Comparison of ENCODE assay signal across 8 cellular contexts in genomic region chr12:31682136-31682962, GRCh38. TPM values are rescaled to one million over a fixed set of nuclear protein-coding genes. Genes with fewer than 3 reads are reported as not detected.
DNase-seq lines count a peak whose midpoint lies in the region; ATAC-seq and TF ChIP-seq lines count a peak whose summit lies in the region.

No MANE protein-coding gene starts in this region.

- H3K9me3 ChIP-seq in left lung: peaks cover 0 to 29% of the 10 kb centered on the region in 2 donors

- peaks cover 37% of the 10 kb centered on the region for H3K36me3 Mint-ChIP-seq in WTC11

- peaks cover 0 to 32% of the 10 kb centered on the region in 2 donors for H3K36me3 ChIP-seq in left lung

- H3K4me3 Mint-ChIP-seq in WTC11: no peak overlapping the region

- ATAC-seq in GM19043 (IDR thresholded peaks at IDR 0.05; ENCODE audit: low read depth, unreplicated experiment) (peak; percentile 81), HG03354 (IDR thresholded peaks at IDR 0.05; ENCODE audit: poor library complexity, severe bottlenecking, unreplicated experiment) (peak; percentile 92), WTC11 (peak; percentile 100), left lung (peak; percentile 94)

- H3K27ac Mint-ChIP-seq in WTC11: no peak overlapping the region

- peaks cover 23% of the 10 kb centered on the region for H3K9me3 Mint-ChIP-seq in WTC11

- peaks cover 4% of the 10 kb centered on the region; the same call in 1 of the 2 replicates for H3K4me1 Mint-ChIP-seq in WTC11

- H3K27ac ChIP-seq in left lung: no peak overlapping the region

- CTCF ChIA-PET in WTC11 (lab: Charles Lee): interaction anchor here (0.7 to 1.9 kb wide), 9 partner anchors 19 to 662 kb away, joined by 3 to 6 read pairs (median 3); partner anchors contain the start of gene ETFBKMT

- H3K4me1 ChIP-seq in left lung: peaks cover 0 to 22% of the 10 kb centered on the region in 2 donors

- DNase-seq in AML-193 (lab: John Stamatoyannopoulos, UW) (peak; percentile 71 to 73), NCI-H226 (peak; percentile 67), WTC11 (ENCODE audit: low spot score) (peak; percentile 73), cardiac fibroblast (ENCODE audit: low read depth in 2 of 2) (peak; percentile 91 to 92), left lung (peak in 1 of 2 donors; percentile 64)
- DNase-seq in stimulated activated CD8-positive, alpha-beta memory T cell treated with anti-CD3 and anti-CD28 coated beads, Interleukin-15, amount 100 ng/mL, for 1 hour (ENCODE audit: low read depth): peak; percentile 45

- peak; percentile 61 for TF ChIP-seq CTCF in WTC11 (IDR thresholded peaks at IDR 0.05)
- peak; percentile 79 for TF ChIP-seq CTCF in cardiac fibroblast (IDR thresholded peaks at IDR 0.05; ENCODE audit: low read depth, low read length)
- peak; percentile 48 to 68 for TF ChIP-seq CTCF in left lung (IDR thresholded peaks at IDR 0.05)

- no peaks in the 10 kb centered on the region for H3K27me3 Mint-ChIP-seq in WTC11 (ENCODE audit: low read depth)

- H3K4me3 ChIP-seq in cardiac fibroblast (replicated peaks in 1 of 2; ENCODE audit: low read depth in 2 of 2, low read length in 2 of 2) (no peak overlapping the region), left lung (no peak overlapping the region)

- H3K27me3 ChIP-seq in left lung: no peaks in the 10 kb centered on the region

- POLR2A ChIA-PET in WTC11 (lab: Charles Lee): interaction anchor here (0.7 kb wide), 1 partner anchor 331 kb away, joined by 5 read pairs; no protein-coding TSS in a partner anchor

- intact Hi-C loops in left lung (cut with DNase I): no loop called here

TF ChIP-seq in WTC11, 78 proteins besides CTCF, POLR2A, EP300 and RAD21 (continues in another document):
- TF ChIP-seq STAT6 (CRISPR knock-in tag; conservative IDR thresholded peaks at IDR 0.05; ENCODE audit: low read depth) (no peak), ZNF425 (CRISPR knock-in tag; conservative IDR thresholded peaks at IDR 0.05) (peak; percentile 98), USF1 (CRISPR knock-in tag; IDR thresholded peaks at IDR 0.05) (no peak), TEAD1 (CRISPR knock-in tag; IDR thresholded peaks at IDR 0.05) (peak; percentile 64; the same call in 1 of the 2 replicates), CBFB (CRISPR knock-in tag; IDR thresholded peaks at IDR 0.05; ENCODE audit: low read depth) (no peak), FOXP1 (CRISPR knock-in tag; IDR thresholded peaks at IDR 0.05; ENCODE audit: borderline replicate concordance) (no peak)
- TF ChIP-seq, protein P1, sequence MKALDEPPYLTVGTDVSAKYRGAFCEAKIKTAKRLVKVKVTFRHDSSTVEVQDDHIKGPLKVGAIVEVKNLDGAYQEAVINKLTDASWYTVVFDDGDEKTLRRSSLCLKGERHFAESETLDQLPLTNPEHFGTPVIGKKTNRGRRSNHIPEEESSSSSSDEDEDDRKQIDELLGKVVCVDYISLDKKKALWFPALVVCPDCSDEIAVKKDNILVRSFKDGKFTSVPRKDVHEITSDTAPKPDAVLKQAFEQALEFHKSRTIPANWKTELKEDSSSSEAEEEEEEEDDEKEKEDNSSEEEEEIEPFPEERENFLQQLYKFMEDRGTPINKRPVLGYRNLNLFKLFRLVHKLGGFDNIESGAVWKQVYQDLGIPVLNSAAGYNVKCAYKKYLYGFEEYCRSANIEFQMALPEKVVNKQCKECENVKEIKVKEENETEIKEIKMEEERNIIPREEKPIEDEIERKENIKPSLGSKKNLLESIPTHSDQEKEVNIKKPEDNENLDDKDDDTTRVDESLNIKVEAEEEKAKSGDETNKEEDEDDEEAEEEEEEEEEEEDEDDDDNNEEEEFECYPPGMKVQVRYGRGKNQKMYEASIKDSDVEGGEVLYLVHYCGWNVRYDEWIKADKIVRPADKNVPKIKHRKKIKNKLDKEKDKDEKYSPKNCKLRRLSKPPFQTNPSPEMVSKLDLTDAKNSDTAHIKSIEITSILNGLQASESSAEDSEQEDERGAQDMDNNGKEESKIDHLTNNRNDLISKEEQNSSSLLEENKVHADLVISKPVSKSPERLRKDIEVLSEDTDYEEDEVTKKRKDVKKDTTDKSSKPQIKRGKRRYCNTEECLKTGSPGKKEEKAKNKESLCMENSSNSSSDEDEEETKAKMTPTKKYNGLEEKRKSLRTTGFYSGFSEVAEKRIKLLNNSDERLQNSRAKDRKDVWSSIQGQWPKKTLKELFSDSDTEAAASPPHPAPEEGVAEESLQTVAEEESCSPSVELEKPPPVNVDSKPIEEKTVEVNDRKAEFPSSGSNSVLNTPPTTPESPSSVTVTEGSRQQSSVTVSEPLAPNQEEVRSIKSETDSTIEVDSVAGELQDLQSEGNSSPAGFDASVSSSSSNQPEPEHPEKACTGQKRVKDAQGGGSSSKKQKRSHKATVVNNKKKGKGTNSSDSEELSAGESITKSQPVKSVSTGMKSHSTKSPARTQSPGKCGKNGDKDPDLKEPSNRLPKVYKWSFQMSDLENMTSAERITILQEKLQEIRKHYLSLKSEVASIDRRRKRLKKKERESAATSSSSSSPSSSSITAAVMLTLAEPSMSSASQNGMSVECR (CRISPR knock-in tag; IDR thresholded peaks at IDR 0.05; ENCODE audit: borderline replicate concordance): no peak

RNA-seq across cellular contexts. Expression of gene ETFBKMT, which starts 22.9 kb away (rescaled TPM):
- 2.0 to 2.2 TPM (median 2.1 TPM) in 3 replicates for total RNA-seq in WTC11 (2021)
- total RNA-seq in left lung: 1 to 10 TPM; 3.9 to 4.8 TPM

RNA-seq across cellular contexts. Expression of gene AMN1, which starts 46.5 kb away (rescaled TPM):
- total RNA-seq in WTC11 (2021): 8.9 to 12.1 TPM (median 10.1 TPM) in 3 replicates
- total RNA-seq in left lung: 10 to 100 TPM in 1 of 2 donors, 1 to 10 TPM in 1; 6.6 to 11.5 TPM
